ENCODE assay signal across 21 cellular contexts in the genomic region with DNA sequence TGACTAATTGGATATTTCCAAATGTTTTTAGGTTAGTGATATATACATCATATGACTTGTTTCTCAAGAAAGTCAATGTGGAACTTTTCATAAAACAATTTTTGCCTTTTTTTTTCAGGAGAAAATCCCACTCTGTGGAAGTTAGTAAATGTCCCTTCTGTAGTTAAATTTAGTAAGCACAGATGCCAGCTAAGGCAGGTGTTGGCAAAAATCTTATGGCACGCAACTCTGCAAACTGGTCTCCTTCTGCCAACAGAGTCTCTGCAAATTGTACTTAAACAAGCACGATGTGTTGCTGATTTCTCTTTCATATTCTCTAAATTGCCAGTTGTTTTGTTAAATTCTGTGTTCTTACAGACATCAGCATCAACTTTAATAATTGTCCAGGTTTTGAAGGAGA.
DNase-seq lines count a peak whose midpoint lies in the region; ATAC-seq lines count a peak whose summit lies in the region.
"Had no signal": no experiment of that assay in that cellular context is flagged by ENCODE, and none has a peak within 500 bp of the region (broad histone marks: within the 10 kb centered on the region; RNA-seq: fewer than 3 reads in every experiment).

No MANE protein-coding gene starts in this region.

- no peaks in the 10 kb centered on the region for H3K79me2 ChIP-seq in Karpas-422 (ENCODE audit: low read length)

- no peak overlapping the region for H3K27ac ChIP-seq in Karpas-422 (ENCODE audit: low read length)
- H3K27ac ChIP-seq: BLaER1 had no signal

- H3K36me3 ChIP-seq in Karpas-422 (ENCODE audit: insufficient read depth, low read length), result no peaks in the 10 kb centered on the region
- H3K36me3 ChIP-seq: BE2C, BLaER1 had no signal

- no peaks in the 10 kb centered on the region for H3K9me3 ChIP-seq in Karpas-422 (ENCODE audit: low read length)
- H3K9me3 ChIP-seq: BE2C, BLaER1 had no signal

- no peak overlapping the region for H3K4me2 ChIP-seq in Karpas-422 (ENCODE audit: low read depth, low read length, poor library complexity, severe bottlenecking)
- H3K4me2 ChIP-seq: BLaER1 had no signal

- DNase-seq in Karpas-422 (peak; percentile 15), cerebellum (ENCODE audit: low spot score) (peak; percentile 16), superior temporal gyrus (ENCODE audit: extremely low spot score) (peak; percentile 64), OCI-M2 (lab: John Stamatoyannopoulos, UW; ENCODE audit: unreplicated experiment) (no peak), NCI-H2107 treated with DMSO at 0.1 percent for 48 hours (lab: John Stamatoyannopoulos, UW; ENCODE audit: unreplicated experiment) (no peak)
- DNase-seq: 8988T; ACHN; BE2C; CD4-positive, alpha-beta memory T cell; CD4-positive, CD25-positive, alpha-beta regulatory T cell; CD8-positive, alpha-beta memory T cell; COR-L47; DMS 273 treated with DMSO at 0.1 percent for 48 hours; DMS153; DMS53; DMS79; DND-41; GDM1 had no signal

- no peak overlapping the region for H3K4me3 ChIP-seq in Karpas-422 (ENCODE audit: low read length)
- H3K4me3 ChIP-seq: BLaER1, GM12878 had no signal

- H4K20me1 ChIP-seq in Karpas-422 (ENCODE audit: insufficient read depth, low read depth, low read length), result no peaks in the 10 kb centered on the region
- H4K20me1 ChIP-seq: BLaER1 had no signal

- H3K4me1 ChIP-seq in Karpas-422 (ENCODE audit: low read length), result no peaks in the 10 kb centered on the region
- H3K4me1 ChIP-seq: BE2C, BLaER1 had no signal

- no peaks in the 10 kb centered on the region for H3K9me2 ChIP-seq in Karpas-422 (replicated peaks; ENCODE audit: insufficient read depth, low read length)

- H3K27me3 ChIP-seq in Karpas-422 (ENCODE audit: low read length), result no peaks in the 10 kb centered on the region
- H3K27me3 ChIP-seq: BE2C, BLaER1 had no signal

- no peak overlapping the region for H3K9ac ChIP-seq in Karpas-422 (ENCODE audit: low read length)
- H3K9ac ChIP-seq: BLaER1 had no signal

- no peak overlapping the region for H2AFZ ChIP-seq in Karpas-422 (ENCODE audit: low read length)

- no peak for ATAC-seq in GM21717 (IDR thresholded peaks at IDR 0.05; ENCODE audit: unreplicated experiment)
- ATAC-seq: GM12878 had no signal

Comparison
In these comparisons a context has a peak if more than half of its experiments do, and no peak if none do; other contexts are left out.
1. DNase-seq: peak in Karpas-422 (single experiment), cerebellum (single experiment) and superior temporal gyrus (single experiment); none in OCI-M2 (single experiment) and NCI-H2107 treated with DMSO at 0.1 percent for 48 hours (single experiment).